ENCODE assay signal across 9 cellular contexts in genomic region chr5:76175821-76176403, GRCh38.
DNase-seq lines count a peak whose midpoint lies in the region; ATAC-seq and TF ChIP-seq lines count a peak whose summit lies in the region.
"Had no signal": no experiment of that assay in that cellular context is flagged by ENCODE, and none has a peak within 500 bp of the region (broad histone marks: within the 10 kb centered on the region; RNA-seq: fewer than 3 reads in every experiment).

No MANE protein-coding gene starts in this region.

- no peak overlapping the region for H2AK5ac ChIP-seq in H9 (ENCODE audit: insufficient read length, low read length)

- no peaks in the 10 kb centered on the region for H4K20me1 ChIP-seq in H9 (ENCODE audit: control insufficient read depth, insufficient read depth, insufficient read length)

- H3K27ac Mint-ChIP-seq in dendritic cell treated with granulocyte-macrophage colony-stimulating factor and Interleukin-4, amounts not matched to agents 40 ng/mL and 50 ng/mL, for 4 days, result peak overlapping the region; percentile 47
- H3K27ac Mint-ChIP-seq in H9 (peak overlapping the region in 1 of 3 experiments; percentile 25; a peak in 2 of 7 replicates), osteocyte (ENCODE audit: unreplicated experiment) (no peak overlapping the region)

- no peak overlapping the region for H3K18ac ChIP-seq in H9 (ENCODE audit: insufficient read length, low read depth, low read length)

- H4K91ac ChIP-seq in H9 (ENCODE audit: insufficient read length, low read depth, low read length), result no peak overlapping the region

- H2BK15ac ChIP-seq in H9 (ENCODE audit: low read depth, low read length), result no peak overlapping the region

- H3K79me2 ChIP-seq in H9 (ENCODE audit: insufficient read depth, low read length), result no peaks in the 10 kb centered on the region

- H2AFZ ChIP-seq in H9 (ENCODE audit: low read length), result no peak overlapping the region

- TF ChIP-seq CTCF in H9 (conservative IDR thresholded peaks at IDR 0.05), result no peak
- TF ChIP-seq CTCF in osteocyte (IDR thresholded peaks at IDR 0.05), result no peak

- H3K27me3 ChIP-seq in H9 (ENCODE audit: insufficient read depth, low read length), result no peaks in the 10 kb centered on the region

- H2BK120ac ChIP-seq in H9 (ENCODE audit: low read depth, low read length, poor library complexity, severe bottlenecking), result no peak overlapping the region

- H3K14ac ChIP-seq in H9 (ENCODE audit: insufficient read depth, low read length), result no peak overlapping the region

- H3K4me1 Mint-ChIP-seq in dendritic cell treated with granulocyte-macrophage colony-stimulating factor and Interleukin-4, amounts not matched to agents 40 ng/mL and 50 ng/mL, for 4 days (ENCODE audit: low read depth), result peaks cover 21% of the 10 kb centered on the region
- H3K4me1 Mint-ChIP-seq in H9, result peaks cover 10 to 14% of the 10 kb centered on the region in 2 experiments
- no peaks in the 10 kb centered on the region for H3K4me1 Mint-ChIP-seq in osteocyte (ENCODE audit: unreplicated experiment)

- no peak overlapping the region for H3K4me2 ChIP-seq in H9 (ENCODE audit: insufficient read depth, insufficient read length, low read length)

- no peaks in the 10 kb centered on the region for H3K9me3 Mint-ChIP-seq in dendritic cell treated with granulocyte-macrophage colony-stimulating factor and Interleukin-4, amounts not matched to agents 40 ng/mL and 50 ng/mL, for 4 days
- H3K9me3 Mint-ChIP-seq in H9, result 0 out of 5 replicates have a peak, but pooled peaks cover 0 to 7% of the 10 kb centered on the region in 2 experiments
- H3K9me3 Mint-ChIP-seq in osteocyte (ENCODE audit: unreplicated experiment), result no peaks in the 10 kb centered on the region

- no peak overlapping the region for H2BK20ac ChIP-seq in H9 (ENCODE audit: low read depth, low read length, poor library complexity, severe bottlenecking)

- intact Hi-C loops in dendritic cell treated with granulocyte-macrophage colony-stimulating factor and Interleukin-4, amounts not matched to agents 40 ng/mL and 50 ng/mL, for 4 days (cut with micrococcal nuclease), result no loop called here

- no peak overlapping the region for H2BK12ac ChIP-seq in H9 (ENCODE audit: insufficient read length, low read depth, low read length)

- ATAC-seq in GM18508 (IDR thresholded peaks at IDR 0.05; ENCODE audit: insufficient read depth, unreplicated experiment), result peak; percentile 76
- peak; percentile 75 for ATAC-seq in GM21529 (IDR thresholded peaks at IDR 0.05; ENCODE audit: unreplicated experiment)

- no peak overlapping the region for H3T11ph ChIP-seq in H9 (ENCODE audit: low read length)

- no peak overlapping the region for H3K23ac ChIP-seq in H9 (ENCODE audit: insufficient read length, low read depth, low read length)

- no peaks in the 10 kb centered on the region for H3K4me1 ChIP-seq in H9 (ENCODE audit: insufficient read depth, low read length)

- H3K27me3 Mint-ChIP-seq in dendritic cell treated with granulocyte-macrophage colony-stimulating factor and Interleukin-4, amounts not matched to agents 40 ng/mL and 50 ng/mL, for 4 days, result no peaks in the 10 kb centered on the region
- H3K27me3 Mint-ChIP-seq in H9 (ENCODE audit: low read depth) (no peaks in the 10 kb centered on the region), osteocyte (ENCODE audit: unreplicated experiment) (peaks cover 9% of the 10 kb centered on the region)

- no peaks in the 10 kb centered on the region for H3K23me2 ChIP-seq in H9 (ENCODE audit: insufficient read length, low read depth, low read length, poor library complexity, severe bottlenecking)

- peak overlapping the region; percentile 52 for H3K27ac ChIP-seq in KOPT-K1 (ENCODE audit: low read depth, low read length, poor library complexity, severe bottlenecking)
- no peak overlapping the region for H3K27ac ChIP-seq in H9 (ENCODE audit: insufficient read length, low read depth, low read length)
- H3K27ac ChIP-seq: VCaP had no signal

- no peak for DNase-seq in H9
- no peak for DNase-seq in osteocyte (ENCODE audit: extremely low spot score, unreplicated experiment)
- DNase-seq in NCI-H345 treated with DMSO at 0.1 percent for 48 hours (lab: John Stamatoyannopoulos, UW; ENCODE audit: unreplicated experiment), result no peak
- DNase-seq in putamen (ENCODE audit: low spot score), result no peak

- H3K36me3 Mint-ChIP-seq in dendritic cell treated with granulocyte-macrophage colony-stimulating factor and Interleukin-4, amounts not matched to agents 40 ng/mL and 50 ng/mL, for 4 days (ENCODE audit: low read depth), result no peaks in the 10 kb centered on the region
- no peaks in the 10 kb centered on the region; a peak in 1 of 7 replicates for H3K36me3 Mint-ChIP-seq in H9 (ENCODE audit: insufficient read depth in 1 of 3, low read depth in 3 of 3)
- no peaks in the 10 kb centered on the region for H3K36me3 Mint-ChIP-seq in osteocyte (ENCODE audit: unreplicated experiment)

- WGBS in H9 (ENCODE audit: extremely low coverage, insufficient read length, low lambda C conversion rate), result no CpG with 5 or more reads among the region's 7 CpGs

- no peak overlapping the region for H3K9ac ChIP-seq in H9 (ENCODE audit: extremely low read depth, insufficient read length, low read length)

- no peak overlapping the region for H3K4me3 Mint-ChIP-seq in dendritic cell treated with granulocyte-macrophage colony-stimulating factor and Interleukin-4, amounts not matched to agents 40 ng/mL and 50 ng/mL, for 4 days
- H3K4me3 Mint-ChIP-seq in H9 (no peak overlapping the region), osteocyte (ENCODE audit: unreplicated experiment) (no peak overlapping the region)

- H4K8ac ChIP-seq in H9 (replicated peaks; ENCODE audit: insufficient read length, low read depth, low read length), result no peak overlapping the region

- no peak overlapping the region for H2BK5ac ChIP-seq in H9 (ENCODE audit: insufficient read length, low read length)

- H3K79me1 ChIP-seq in H9 (ENCODE audit: insufficient read depth, low read depth, low read length, poor library complexity, severe bottlenecking), result no peaks in the 10 kb centered on the region

- no peak overlapping the region for H3K56ac ChIP-seq in H9 (ENCODE audit: insufficient read length, low read depth, low read length)

- no peak overlapping the region for H3K4ac ChIP-seq in H9 (ENCODE audit: low read depth, low read length)

- no peaks in the 10 kb centered on the region for H3K9me3 ChIP-seq in KOPT-K1 (ENCODE audit: insufficient read depth, low read length, poor library complexity, severe bottlenecking)
- H3K9me3 ChIP-seq in H9 (ENCODE audit: control insufficient read depth, low read depth, low read length), result no peaks in the 10 kb centered on the region

- no peaks in the 10 kb centered on the region for H3K36me3 ChIP-seq in KOPT-K1 (ENCODE audit: insufficient read depth, low read length)

- no peak overlapping the region for H4K5ac ChIP-seq in H9 (ENCODE audit: insufficient read length, low read depth, low read length)
